In genomic region chr4:114146947-114147618, GRCh38 we compare ENCODE assay signal across 1 cellular context.
TF ChIP-seq lines count a peak whose summit lies in the region.

No MANE protein-coding gene starts in this region.

TF ChIP-seq in GM23338, 12 proteins besides CTCF, POLR2A, EP300 and RAD21 (continued from another document):
- TF ChIP-seq REST (IDR thresholded peaks at IDR 0.05; ENCODE audit: unreplicated experiment) (no peak), ZNF331 (CRISPR knock-in tag; IDR thresholded peaks at IDR 0.05; ENCODE audit: low read depth) (no peak)
